16 cellular contexts compared by ENCODE assay signal in genomic region chr4:25903905-25904747, GRCh38. TPM values are rescaled to one million over a fixed set of nuclear protein-coding genes. Genes with fewer than 3 reads are reported as not detected.
DNase-seq lines count a peak whose midpoint lies in the region; ATAC-seq, FAIRE-seq and TF ChIP-seq lines count a peak whose summit lies in the region.
"Had no signal": no experiment of that assay in that cellular context is flagged by ENCODE, and none has a peak within 500 bp of the region (broad histone marks: within the 10 kb centered on the region; RNA-seq: fewer than 3 reads in every experiment).

No MANE protein-coding gene starts in this region.

- H3K27ac Mint-ChIP-seq in naive B cell, result peak overlapping the region; percentile 86 to 95 (median 92)
- H3K27ac Mint-ChIP-seq: activated naive CD8-positive, alpha-beta T cell; natural killer cell treated with Interleukin-12 subunit alpha and Interleukin-12 subunit beta and Interleukin-15 and Interleukin-18, amount 100 ng/mL, for 72 hours had no signal

- no peak for TF ChIP-seq CTCF in D721Med (IDR thresholded peaks at IDR 0.05; ENCODE audit: insufficient read depth, missing control alignments)

- FAIRE-seq in D721Med (lab: Jason Lieb, UNC), result no peak

- ATAC-seq in GM18511 (IDR thresholded peaks at IDR 0.05; ENCODE audit: unreplicated experiment), result peak; percentile 73
- ATAC-seq in GM21723 (IDR thresholded peaks at IDR 0.05; ENCODE audit: unreplicated experiment), result peak; percentile 74
- ATAC-seq in naive B cell (ENCODE audit: low read depth in 2 of 2), result peak; percentile 80 to 82
- no peak for ATAC-seq in HG03442 (IDR thresholded peaks at IDR 0.05; ENCODE audit: unreplicated experiment)
- ATAC-seq: natural killer cell treated with Interleukin-12 subunit alpha and Interleukin-12 subunit beta and Interleukin-15 and Interleukin-18, amount 100 ng/mL, for 72 hours; PC-3 had no signal

- peaks cover 0 to 4% (median 2%) of the 10 kb centered on the region in 7 donors for H3K9me3 Mint-ChIP-seq in naive B cell
- H3K9me3 Mint-ChIP-seq: natural killer cell treated with Interleukin-12 subunit alpha and Interleukin-12 subunit beta and Interleukin-15 and Interleukin-18, amount 100 ng/mL, for 72 hours had no signal

- DNase-seq in NAMALWA (ENCODE audit: low spot score) (peak; percentile 15), naive B cell (peak; percentile 50), D721Med (ENCODE audit: insufficient read length, low spot score) (no peak), ecto neural progenitor cell (ENCODE audit: low spot score) (no peak)
- DNase-seq in central memory CD4-positive, alpha-beta T cell, result no peak
- DNase-seq: Caco-2, colonic mucosa, H7, NCI-H1436 treated with DMSO at 0.1 percent for 48 hours, PC-3, T-helper 9 cell had no signal

- H3K36me3 Mint-ChIP-seq in naive B cell, result peaks cover 0 to 8% of the 10 kb centered on the region in 2 donors
- H3K36me3 Mint-ChIP-seq: natural killer cell treated with Interleukin-12 subunit alpha and Interleukin-12 subunit beta and Interleukin-15 and Interleukin-18, amount 100 ng/mL, for 72 hours had no signal

- peak overlapping the region in 6 of 8 donors; percentile 21 to 85 (median 67) for H3K4me3 Mint-ChIP-seq in naive B cell
- H3K4me3 Mint-ChIP-seq: activated naive CD8-positive, alpha-beta T cell; natural killer cell treated with Interleukin-12 subunit alpha and Interleukin-12 subunit beta and Interleukin-15 and Interleukin-18, amount 100 ng/mL, for 72 hours had no signal

- H3K27me3 Mint-ChIP-seq in naive B cell, result no peaks in the 10 kb centered on the region
- H3K27me3 Mint-ChIP-seq: activated naive CD8-positive, alpha-beta T cell had no signal

- peaks cover 51 to 82% (median 70%) of the 10 kb centered on the region in 3 donors for H3K4me1 Mint-ChIP-seq in naive B cell

RNA-seq across cellular contexts. Expression of gene SMIM20, which starts 9.9 kb away (rescaled TPM):
- 10 to 100 TPM; 57.8 to 83.2 (median 71.3) TPM for polyA plus RNA-seq in naive B cell (ENCODE audit: low read depth in 6 of 6)

RNA-seq across cellular contexts. Expression of gene SEL1L3, which starts 41.3 kb away (rescaled TPM):
- 100 to 1,000 TPM; 129 to 288 (median 195) TPM for polyA plus RNA-seq in naive B cell (ENCODE audit: low read depth in 6 of 6)

Comparison
In these comparisons a context has a peak if more than half of its experiments do, and no peak if none do; other contexts are left out.
1. DNase-seq: peak in NAMALWA (single experiment) and naive B cell (single experiment); none in D721Med (single experiment), central memory CD4-positive, alpha-beta T cell (single experiment) and ecto neural progenitor cell (single experiment).